ENCODE assay signal across 18 cellular contexts in genomic region chrX:21847342-21847741, GRCh38. TPM values are rescaled to one million over a fixed set of nuclear protein-coding genes. Genes with fewer than 3 reads are reported as not detected.
DNase-seq lines count a peak whose midpoint lies in the region; TF ChIP-seq lines count a peak whose summit lies in the region.
"Had no signal": no experiment of that assay in that cellular context is flagged by ENCODE, and none has a peak within 500 bp of the region (broad histone marks: within the 10 kb centered on the region; RNA-seq: fewer than 3 reads in every experiment).

No MANE protein-coding gene starts in this region.

- in situ Hi-C loops in mammary epithelial cell (cut with MboI; ENCODE audit: low sequenced_read_pairs in 2 of 2): no loop called here

- H3K4me2 ChIP-seq in mammary epithelial cell (ENCODE audit: insufficient read depth, low read depth, low read length): no peak overlapping the region
- H3K4me2 ChIP-seq: BLaER1 treated with 17β-estradiol and CSF1 and Interleukin-3, amounts not matched to agents 10 nM and 100 nM had no signal

- H3K27me3 Mint-ChIP-seq in nephron (ENCODE audit: low read depth): no peaks in the 10 kb centered on the region
- H3K27me3 Mint-ChIP-seq: CD8-positive, alpha-beta memory T cell had no signal

- H3K79me2 ChIP-seq in mammary epithelial cell (ENCODE audit: insufficient read depth, low read length): no peaks in the 10 kb centered on the region

- peaks cover 16% of the 10 kb centered on the region for H3K36me3 Mint-ChIP-seq in nephron (ENCODE audit: low read depth)

- H3K4me3 ChIP-seq in spleen (no peak overlapping the region), mammary epithelial cell (replicated peaks in 1 of 3; ENCODE audit: insufficient read depth in 1 of 3, low read depth in 2 of 3, low read length in 3 of 3) (no peak overlapping the region)
- H3K4me3 ChIP-seq: BLaER1 treated with 17β-estradiol and CSF1 and Interleukin-3, amounts not matched to agents 10 nM and 100 nM; MG63; SJCRH30 had no signal

- peaks cover 30% of the 10 kb centered on the region for H3K4me1 Mint-ChIP-seq in nephron
- H3K4me1 Mint-ChIP-seq: CD8-positive, alpha-beta memory T cell had no signal

- H4K20me1 ChIP-seq in mammary epithelial cell (ENCODE audit: insufficient read depth, low read length): no peaks in the 10 kb centered on the region
- H4K20me1 ChIP-seq: BLaER1 treated with 17β-estradiol and CSF1 and Interleukin-3, amounts not matched to agents 10 nM and 100 nM had no signal

- H3K9ac ChIP-seq in mammary epithelial cell (ENCODE audit: insufficient read depth, low read length): no peak overlapping the region
- H3K9ac ChIP-seq: BLaER1 treated with 17β-estradiol and CSF1 and Interleukin-3, amounts not matched to agents 10 nM and 100 nM had no signal

- H3K27ac ChIP-seq in spleen (no peak overlapping the region), mammary epithelial cell (ENCODE audit: insufficient read depth, low read depth, low read length) (no peak overlapping the region)
- H3K27ac ChIP-seq: BLaER1 treated with 17β-estradiol and CSF1 and Interleukin-3, amounts not matched to agents 10 nM and 100 nM; RWPE1; SJCRH30 had no signal

- peak overlapping the region in 1 of 3 experiments; percentile 18 for H3K4me3 Mint-ChIP-seq in nephron
- H3K4me3 Mint-ChIP-seq: CD8-positive, alpha-beta memory T cell had no signal

- H3K9me3 Mint-ChIP-seq in nephron: no peaks in the 10 kb centered on the region
- H3K9me3 Mint-ChIP-seq: CD8-positive, alpha-beta memory T cell had no signal

- dilution Hi-C loops in mammary epithelial cell (cut with HindIII; ENCODE audit: low sequenced_read_pairs): no loop called here

- no peaks in the 10 kb centered on the region for H3K27me3 ChIP-seq in spleen (replicated peaks in 1 of 7)
- no peaks in the 10 kb centered on the region for H3K27me3 ChIP-seq in mammary epithelial cell (ENCODE audit: insufficient read depth, low read length)
- H3K27me3 ChIP-seq: BLaER1 treated with 17β-estradiol and CSF1 and Interleukin-3, amounts not matched to agents 10 nM and 100 nM; MG63; SJCRH30 had no signal

- H3K9me3 ChIP-seq in spleen (no peaks in the 10 kb centered on the region), mammary epithelial cell (replicated peaks; ENCODE audit: insufficient read depth, low read length) (no peaks in the 10 kb centered on the region)
- H3K9me3 ChIP-seq: BLaER1 treated with 17β-estradiol and CSF1 and Interleukin-3, amounts not matched to agents 10 nM and 100 nM; MG63; SJCRH30 had no signal

- WGBS in spleen, 5 donors: 88 to 100% (median 92%) methylated on average over 1 of the region's 1 CpG
- 67% methylated on average over 1 of the region's 1 CpG for WGBS in mammary epithelial cell (ENCODE audit: low coverage, missing lambda C conversion rate)

- no peaks in the 10 kb centered on the region for H3K4me1 ChIP-seq in spleen
- H3K4me1 ChIP-seq in mammary epithelial cell (ENCODE audit: insufficient read depth, low read length): no peaks in the 10 kb centered on the region
- H3K4me1 ChIP-seq: BLaER1 treated with 17β-estradiol and CSF1 and Interleukin-3, amounts not matched to agents 10 nM and 100 nM had no signal

- H3K36me3 ChIP-seq in spleen: peaks cover 0 to 67% (median 4%) of the 10 kb centered on the region in 6 donors
- H3K36me3 ChIP-seq in mammary epithelial cell (ENCODE audit: insufficient read depth, low read length): peaks cover 3% of the 10 kb centered on the region

- no peak for TF ChIP-seq POLR2A in spleen (IDR thresholded peaks at IDR 0.05)

- H2AFZ ChIP-seq in mammary epithelial cell (ENCODE audit: low read depth, low read length): no peak overlapping the region

- intact Hi-C loops in spleen (cut with DNase I; ENCODE audit: low total_unique reads) (no loop called here), mammary epithelial cell (cut with micrococcal nuclease) (no loop called here)

- BruUV-seq in mammary epithelial cell (replicated peaks; lab: Mats Ljungman, UMichigan): no TSS peak

- DNase-seq in DMS 273 (lab: John Stamatoyannopoulos, UW; ENCODE audit: unreplicated experiment) (peak; percentile 97), NCI-H2171 treated with DMSO at 0.1 percent for 48 hours (lab: John Stamatoyannopoulos, UW) (peak; percentile 85), amniotic epithelial cell (ENCODE audit: low read depth) (peak; percentile 60), spleen (no peak), COR-L47 (lab: John Stamatoyannopoulos, UW) (no peak), NCI-H510A treated with DMSO at 0.1 percent for 48 hours (lab: John Stamatoyannopoulos, UW) (no peak), mammary epithelial cell (no peak)
- DNase-seq: CD8-positive, alpha-beta memory T cell; DMS153; EL; MG63; NCI-H1092 treated with DMSO at 0.1 percent for 48 hours; NCI-H526 treated with DMSO at 0.1 percent for 48 hours; OCI-M1; SJCRH30 had no signal

- CTCF ChIA-PET in mammary epithelial cell (lab: Charles Lee; ENCODE audit: low non-redundant PET): no interaction called here

- peak overlapping the region; percentile 43 to 65 (median 51) for H3K27ac Mint-ChIP-seq in nephron
- H3K27ac Mint-ChIP-seq: CD8-positive, alpha-beta memory T cell had no signal

- TF ChIP-seq CTCF in nephron (IDR thresholded peaks at IDR 0.05; ENCODE audit: unreplicated experiment in 3 of 3): no peak
- TF ChIP-seq CTCF in spleen (IDR thresholded peaks at IDR 0.05 in 8 of 11, conservative IDR thresholded peaks at IDR 0.05 in 3 of 11): no peak
- TF ChIP-seq CTCF in mammary epithelial cell (conservative IDR thresholded peaks at IDR 0.05 in 1 of 2, IDR thresholded peaks at IDR 0.05 in 1 of 2; ENCODE audit: extremely low read depth in 1 of 2, insufficient read depth in 1 of 2, low read depth in 1 of 2, low read length in 2 of 2): no peak

RNA-seq across cellular contexts. Expression of gene MBTPS2, which starts 7.9 kb away (rescaled TPM):
- total RNA-seq in spleen (10 to 100 TPM in 5 of 7 donors, 1 to 10 TPM in 2; 8.1 to 13.3 (median 11.9) TPM), mammary epithelial cell (10 to 100 TPM in 1 of 2 donors, 1 to 10 TPM in 1; 6.8 to 18.5 TPM)
- polyA plus RNA-seq in spleen (1 to 10 TPM; 1.0 to 1.6 (median 1.5) TPM), mammary epithelial cell (11.1 TPM)
- polyA minus RNA-seq in mammary epithelial cell: 24.9 TPM

RNA-seq across cellular contexts. Expression of gene YY2, which starts 8.4 kb away (rescaled TPM):
- total RNA-seq in spleen (1 to 10 TPM; 1.7 to 5.7 (median 2.5) TPM), mammary epithelial cell (1 to 10 TPM; 1.5 to 3.0 TPM)
- polyA plus RNA-seq in spleen (under 1 TPM; 0.28 to 0.48 (median 0.33) TPM), mammary epithelial cell (0.71 TPM)
- not detected for polyA minus RNA-seq in mammary epithelial cell

Comparison
In these comparisons a context has a peak if more than half of its experiments do, and no peak if none do; other contexts are left out.
1. DNase-seq: peak in DMS 273 (single experiment), NCI-H2171 treated with DMSO at 0.1 percent for 48 hours (single experiment) and amniotic epithelial cell (single experiment); none in spleen (single experiment), COR-L47 (single experiment), NCI-H510A treated with DMSO at 0.1 percent for 48 hours (single experiment) and mammary epithelial cell (single experiment).